8 cellular contexts compared by ENCODE assay signal in genomic region chr16:57299009-57299718, GRCh38. TPM values are rescaled to one million over a fixed set of nuclear protein-coding genes. Genes with fewer than 3 reads are reported as not detected.
A peak's percentile ranks its signal among the peaks of the same experiment; 100 is the strongest.
DNase-seq lines count a peak whose midpoint lies in the region; ATAC-seq and TF ChIP-seq lines count a peak whose summit lies in the region.

No MANE protein-coding gene starts in this region.

- H3K36me3 ChIP-seq in MG63 (no peaks in the 10 kb centered on the region), iPS DF 6.9 (ENCODE audit: control insufficient read depth, insufficient read depth, low read length) (no peaks in the 10 kb centered on the region), smooth muscle cell (ENCODE audit: low read depth) (no peaks in the 10 kb centered on the region)

- no peak overlapping the region for H3K23ac ChIP-seq in H9 (ENCODE audit: insufficient read length, low read depth, low read length)

- H3K14ac ChIP-seq in H9 (ENCODE audit: insufficient read depth, low read length), result no peak overlapping the region

- peak; percentile 5 for ATAC-seq in activated CD8-positive, alpha-beta memory T cell treated with anti-CD3 and anti-CD28 coated beads, Interleukin-2, amount 10 ng/mL, durations not matched to agents 7 days and 5 days

- no peaks in the 10 kb centered on the region for H3K36me3 Mint-ChIP-seq in activated CD8-positive, alpha-beta memory T cell treated with anti-CD3 and anti-CD28 coated beads, Interleukin-2, amount 10 ng/mL, durations not matched to agents 7 days and 5 days
- H3K36me3 Mint-ChIP-seq in H9 (ENCODE audit: insufficient read depth in 1 of 3, low read depth in 3 of 3), result no peaks in the 10 kb centered on the region

- no peaks in the 10 kb centered on the region for H3K9me3 Mint-ChIP-seq in activated CD8-positive, alpha-beta memory T cell treated with anti-CD3 and anti-CD28 coated beads, Interleukin-2, amount 10 ng/mL, durations not matched to agents 7 days and 5 days (ENCODE audit: low read depth)
- H3K9me3 Mint-ChIP-seq in H9, result peaks cover 0 to 2% of the 10 kb centered on the region in 2 experiments; a peak in 1 of 5 replicates

- H4K91ac ChIP-seq in H9 (ENCODE audit: insufficient read length, low read depth, low read length), result no peak overlapping the region

- H4K20me1 ChIP-seq in H9 (ENCODE audit: control insufficient read depth, insufficient read depth, insufficient read length) (no peaks in the 10 kb centered on the region), smooth muscle cell (ENCODE audit: low read depth) (no peaks in the 10 kb centered on the region)

- H3K27ac Mint-ChIP-seq in activated CD8-positive, alpha-beta memory T cell treated with anti-CD3 and anti-CD28 coated beads, Interleukin-2, amount 10 ng/mL, durations not matched to agents 7 days and 5 days, result no peak overlapping the region
- H3K27ac Mint-ChIP-seq in H9, result no peak overlapping the region

- H3K9me3 ChIP-seq in H9 (ENCODE audit: control insufficient read depth, low read depth, low read length), result no peaks in the 10 kb centered on the region
- no peaks in the 10 kb centered on the region for H3K9me3 ChIP-seq in MG63
- H3K9me3 ChIP-seq in iPS DF 6.9 (ENCODE audit: control insufficient read depth, insufficient read depth, low read length), result no peaks in the 10 kb centered on the region
- H3K9me3 ChIP-seq in smooth muscle cell (replicated peaks; ENCODE audit: low read depth), result no peaks in the 10 kb centered on the region

- peak overlapping the region; percentile 62 for H3K4me2 ChIP-seq in H9 (ENCODE audit: insufficient read depth, insufficient read length, low read length)
- peak overlapping the region; percentile 83 for H3K4me2 ChIP-seq in smooth muscle cell

- no peak overlapping the region for H2BK5ac ChIP-seq in H9 (ENCODE audit: insufficient read length, low read length)

- no peak overlapping the region for H3K4ac ChIP-seq in H9 (ENCODE audit: low read depth, low read length)

- no CpG with 5 or more reads among the region's 14 CpGs for WGBS in H9 (ENCODE audit: extremely low coverage, insufficient read length, low lambda C conversion rate)
- no CpG with 5 or more reads among the region's 14 CpGs for WGBS in iPS DF 6.9 (ENCODE audit: insufficient coverage, insufficient read length)
- 24% methylated on average over 14 of the region's 14 CpGs for WGBS in smooth muscle cell (ENCODE audit: low lambda C conversion rate)

- DNase-seq in activated CD8-positive, alpha-beta memory T cell treated with anti-CD3 and anti-CD28 coated beads, Interleukin-2, amount 10 ng/mL, durations not matched to agents 7 days and 5 days, result no peak
- no peak for DNase-seq in activated CD8-positive, alpha-beta memory T cell treated with anti-CD3 and anti-CD28 coated beads for 24 hours
- DNase-seq in H9, result no peak
- peak; percentile 87 for DNase-seq in MG63
- DNase-seq in activated CD8-positive, alpha-beta memory T cell treated with anti-CD3 and anti-CD28 coated beads, Interleukin-2, amount 50 U/mL, for 4 hours, result peak; percentile 24
- no peak for DNase-seq in iPS DF 6.9 (ENCODE audit: low read depth, low spot score)
- DNase-seq in smooth muscle cell (lab: John Stamatoyannopoulos, UW; ENCODE audit: unreplicated experiment), result peak; percentile 64
- no peak for DNase-seq in NCI-H774 (lab: John Stamatoyannopoulos, UW)

- H3K27ac ChIP-seq in H9 (ENCODE audit: insufficient read length, low read depth, low read length) (no peak overlapping the region), iPS DF 6.9 (ENCODE audit: low read length) (no peak overlapping the region), smooth muscle cell (ENCODE audit: low read depth) (peak overlapping the region; percentile 72)

- H2AFZ ChIP-seq in H9 (ENCODE audit: low read length) (peak overlapping the region; percentile 86), smooth muscle cell (ENCODE audit: low read depth) (peak overlapping the region; percentile 89)

- H3K79me1 ChIP-seq in H9 (ENCODE audit: insufficient read depth, low read depth, low read length, poor library complexity, severe bottlenecking), result no peaks in the 10 kb centered on the region

- H2BK120ac ChIP-seq in H9 (ENCODE audit: low read depth, low read length, poor library complexity, severe bottlenecking), result no peak overlapping the region

- no peak; the same call in 1 of the 3 replicates for TF ChIP-seq CTCF in H9 (conservative IDR thresholded peaks at IDR 0.05)
- no peak for TF ChIP-seq CTCF in smooth muscle cell (IDR thresholded peaks at IDR 0.05; ENCODE audit: borderline replicate concordance, insufficient read depth, poor library complexity, severe bottlenecking)

- H3F3A ChIP-seq in smooth muscle cell (ENCODE audit: low read depth), result no peaks in the 10 kb centered on the region

- no peak overlapping the region for H2BK20ac ChIP-seq in H9 (ENCODE audit: low read depth, low read length, poor library complexity, severe bottlenecking)

- no peaks in the 10 kb centered on the region for H3K27me3 Mint-ChIP-seq in activated CD8-positive, alpha-beta memory T cell treated with anti-CD3 and anti-CD28 coated beads, Interleukin-2, amount 10 ng/mL, durations not matched to agents 7 days and 5 days
- peaks cover 6% of the 10 kb centered on the region; the same call in 1 of the 2 replicates for H3K27me3 Mint-ChIP-seq in H9 (ENCODE audit: low read depth)

- H3K9ac ChIP-seq in H9 (ENCODE audit: extremely low read depth, insufficient read length, low read length) (peak overlapping the region; percentile 56), smooth muscle cell (ENCODE audit: low read depth) (peak overlapping the region; percentile 11)

- H3K18ac ChIP-seq in H9 (ENCODE audit: insufficient read length, low read depth, low read length), result no peak overlapping the region

- H3K56ac ChIP-seq in H9 (ENCODE audit: insufficient read length, low read depth, low read length), result no peak overlapping the region

- peaks cover 20% of the 10 kb centered on the region for H3K4me1 Mint-ChIP-seq in activated CD8-positive, alpha-beta memory T cell treated with anti-CD3 and anti-CD28 coated beads, Interleukin-2, amount 10 ng/mL, durations not matched to agents 7 days and 5 days
- peaks cover 15 to 17% of the 10 kb centered on the region in 2 experiments for H3K4me1 Mint-ChIP-seq in H9

- H2BK15ac ChIP-seq in H9 (ENCODE audit: low read depth, low read length), result no peak overlapping the region

- no peak overlapping the region for H2AK5ac ChIP-seq in H9 (ENCODE audit: insufficient read length, low read length)

- H4K5ac ChIP-seq in H9 (ENCODE audit: insufficient read length, low read depth, low read length), result no peak overlapping the region

- H3T11ph ChIP-seq in H9 (ENCODE audit: low read length), result no peak overlapping the region

- H3K4me3 Mint-ChIP-seq in activated CD8-positive, alpha-beta memory T cell treated with anti-CD3 and anti-CD28 coated beads, Interleukin-2, amount 10 ng/mL, durations not matched to agents 7 days and 5 days, result no peak overlapping the region
- no peak overlapping the region for H3K4me3 Mint-ChIP-seq in H9

- H3K4me3 ChIP-seq in MG63 (peak overlapping the region; percentile 58), iPS DF 6.9 (ENCODE audit: low read length) (peak overlapping the region; percentile 67; the same call in 1 of the 2 replicates), smooth muscle cell (peak overlapping the region; percentile 68)

- H3K27me3 ChIP-seq in H9 (ENCODE audit: insufficient read depth, low read length) (no peaks in the 10 kb centered on the region), MG63 (peaks cover 3% of the 10 kb centered on the region; the same call in 1 of the 2 replicates), iPS DF 6.9 (ENCODE audit: control insufficient read depth, insufficient read depth, low read length) (no peaks in the 10 kb centered on the region), smooth muscle cell (ENCODE audit: low read depth) (no peaks in the 10 kb centered on the region)

- no peak overlapping the region for H4K8ac ChIP-seq in H9 (replicated peaks; ENCODE audit: insufficient read length, low read depth, low read length)

- no peak overlapping the region for H2BK12ac ChIP-seq in H9 (ENCODE audit: insufficient read length, low read depth, low read length)

- H3K4me1 ChIP-seq in H9 (ENCODE audit: insufficient read depth, low read length) (no peaks in the 10 kb centered on the region), iPS DF 6.9 (ENCODE audit: control insufficient read depth, insufficient read depth, low read length) (peaks cover 2% of the 10 kb centered on the region; the same call in 1 of the 2 replicates), smooth muscle cell (ENCODE audit: low read depth) (no peaks in the 10 kb centered on the region)

- no peaks in the 10 kb centered on the region for H3K79me2 ChIP-seq in H9 (ENCODE audit: insufficient read depth, low read length)
- no peaks in the 10 kb centered on the region for H3K79me2 ChIP-seq in smooth muscle cell (ENCODE audit: low read depth)

- H3K23me2 ChIP-seq in H9 (ENCODE audit: insufficient read length, low read depth, low read length, poor library complexity, severe bottlenecking), result peaks cover 4% of the 10 kb centered on the region

- CTCF ChIA-PET in activated CD8-positive, alpha-beta memory T cell treated with anti-CD3 and anti-CD28 coated beads, Interleukin-2, amount 10 ng/mL, durations not matched to agents 7 days and 5 days (lab: Charles Lee), result interaction anchor here (1.0 to 12.5 kb wide), 6 partner anchors 8 to 215 kb away, joined by 3 to 283 read pairs (median 14); partner anchors contain the start of genes CIAPIN1 and COQ9

RNA-seq across cellular contexts. Expression of gene PLLP, which starts 14.7 kb away (rescaled TPM):
- not detected for total RNA-seq in activated CD8-positive, alpha-beta memory T cell treated with anti-CD3 and anti-CD28 coated beads, Interleukin-2, amount 10 ng/mL, durations not matched to agents 7 days and 5 days
- total RNA-seq in H9 (2021) (1.8 and 2.0 TPM in 2 replicates), smooth muscle cell (0.81 TPM in 1 of 2 replicates, not detected in the other)
- total RNA-seq in MG63 (2014; rRNA removed; shearing (Covaris generic); ENCODE audit: low replicate concordance), result not detected in 2 replicates
- 0.33 and 0.59 TPM in 2 replicates for polyA plus RNA-seq in smooth muscle cell

RNA-seq across cellular contexts. Expression of gene ARL2BP, which starts 54.1 kb away (rescaled TPM):
- total RNA-seq in activated CD8-positive, alpha-beta memory T cell treated with anti-CD3 and anti-CD28 coated beads, Interleukin-2, amount 10 ng/mL, durations not matched to agents 7 days and 5 days, result 10 to 100 TPM; 24.9 to 30.2 TPM
- total RNA-seq in H9 (2021), result 18.0 and 19.2 TPM in 2 replicates
- total RNA-seq in MG63 (2014; rRNA removed; shearing (Covaris generic); ENCODE audit: low replicate concordance), result 352 and 467 TPM in 2 replicates
- total RNA-seq in smooth muscle cell, result 78.1 and 85.6 TPM in 2 replicates
- polyA plus RNA-seq in smooth muscle cell, result 68.9 and 88.0 TPM in 2 replicates

RNA-seq across cellular contexts. Expression of gene CCL22, which starts 59.4 kb away (rescaled TPM):
- 10 to 100 TPM in 1 of 2 experiments, not detected in 1; 10.0 TPM for total RNA-seq in activated CD8-positive, alpha-beta memory T cell treated with anti-CD3 and anti-CD28 coated beads, Interleukin-2, amount 10 ng/mL, durations not matched to agents 7 days and 5 days
- total RNA-seq in H9 (2021) (0.09 TPM in 1 of 2 replicates, not detected in the other), smooth muscle cell (not detected in 2 replicates)
- not detected in 2 replicates for total RNA-seq in MG63 (2014; rRNA removed; shearing (Covaris generic); ENCODE audit: low replicate concordance)
- polyA plus RNA-seq in smooth muscle cell, result not detected in 2 replicates

Comparison
In these comparisons a context has a peak if more than half of its experiments do, and no peak if none do; other contexts are left out.
1. DNase-seq: peak in MG63 (single experiment), activated CD8-positive, alpha-beta memory T cell treated with anti-CD3 and anti-CD28 coated beads, Interleukin-2, amount 50 U/mL, for 4 hours (single experiment) and smooth muscle cell (single experiment); none in activated CD8-positive, alpha-beta memory T cell treated with anti-CD3 and anti-CD28 coated beads, Interleukin-2, amount 10 ng/mL, durations not matched to agents 7 days and 5 days (single experiment), activated CD8-positive, alpha-beta memory T cell treated with anti-CD3 and anti-CD28 coated beads for 24 hours (single experiment), H9 (single experiment), iPS DF 6.9 (single experiment) and NCI-H774 (single experiment).
2. Peak in every context shown above with its lines, with median percentiles within 50 percentile points of each other: H3K4me3 ChIP-seq.